Comparison of ENCODE assay signal across 34 cellular contexts in the genomic region with DNA sequence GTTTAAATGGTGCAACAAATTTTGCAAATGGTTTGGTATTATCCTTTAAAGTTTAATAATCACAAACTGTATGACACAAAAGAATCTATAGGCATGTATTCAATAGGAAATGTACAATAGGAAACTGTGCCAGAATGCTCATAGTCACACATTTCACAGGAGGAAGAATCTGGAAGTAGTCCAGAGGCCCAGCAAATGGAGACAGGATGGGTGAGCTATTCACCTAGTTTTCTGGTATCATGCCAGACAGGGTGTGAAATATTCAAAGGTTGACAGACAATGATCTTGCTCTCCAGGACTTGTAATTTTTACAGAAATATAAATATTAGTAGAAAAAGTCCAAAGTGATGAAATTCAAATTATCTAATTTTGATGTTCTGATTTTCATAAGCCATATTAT.
"Had no signal": no experiment of that assay in that cellular context is flagged by ENCODE, and none has a peak within 500 bp of the region (broad histone marks: within the 10 kb centered on the region; RNA-seq: fewer than 3 reads in every experiment).

No MANE protein-coding gene starts in this region.

- H3K27me3 Mint-ChIP-seq: activated B cell treated with CpG ODN at 0.5 μM for 24 hours; activated CD4-positive, alpha-beta memory T cell treated with anti-CD3 and anti-CD28 coated beads for 36 hours; activated CD8-positive, alpha-beta memory T cell treated with anti-CD3 and anti-CD28 coated beads, Interleukin-2, amount 10 ng/mL, durations not matched to agents 7 days and 5 days; activated naive CD4-positive, alpha-beta T cell treated with anti-CD3 and anti-CD28 coated beads, Interleukin-2, amount 50 U/mL, for 24 hours; activated naive CD8-positive, alpha-beta T cell treated with anti-CD3 and anti-CD28 coated beads for 36 hours; activated naive CD8-positive, alpha-beta T cell treated with anti-CD3 and anti-CD28 coated beads, Interleukin-2, amount 50 U/mL, for 24 hours; central memory CD8-positive, alpha-beta T cell; T-helper 17 cell had no signal

- DNase-seq: activated B cell treated with CpG ODN at 0.5 μM for 24 hours; activated CD4-positive, alpha-beta memory T cell treated with anti-CD3 and anti-CD28 coated beads for 36 hours; activated CD4-positive, alpha-beta T cell treated with anti-CD3 and anti-CD28 coated beads for 48 hours; activated CD8-positive, alpha-beta memory T cell treated with anti-CD3 and anti-CD28 coated beads, Interleukin-2, amount 10 ng/mL, durations not matched to agents 7 days and 5 days; activated CD8-positive, alpha-beta memory T cell treated with anti-CD3 and anti-CD28 coated beads, Interleukin-2, amount 50 U/mL, for 4 hours; activated CD8-positive, alpha-beta T cell treated with anti-CD3 and anti-CD28 coated beads, Interleukin-2, amount 10 ng/mL, durations not matched to agents 7 days and 5 days; activated effector memory CD4-positive, alpha-beta T cell treated with anti-CD3 and anti-CD28 coated beads, Interleukin-2, amount 50 U/mL, for 16 hours; activated naive CD4-positive, alpha-beta T cell treated with anti-CD3 and anti-CD28 coated beads for 36 hours; activated naive CD8-positive, alpha-beta T cell treated with anti-CD3 and anti-CD28 coated beads for 36 hours; activated naive CD8-positive, alpha-beta T cell treated with anti-CD3 and anti-CD28 coated beads, Interleukin-2, amount 50 U/mL, for 24 hours; activated T-cell treated with anti-CD3 and anti-CD28 coated beads, Interleukin-2, amount 50 U/mL, for 1 hour; activated T-cell treated with anti-CD3 and anti-CD28 coated beads, Interleukin-2, amount 50 U/mL, for 48 hours; adrenal gland; amygdala; aorta; body of pancreas; cortex of kidney; dermis blood vessel endothelial cell; effector CD8-positive, alpha-beta T cell; erythroblast; gastrocnemius medialis; head of caudate nucleus; T-helper 1 cell; T-helper 17 cell; T1000; WERI-Rb-1 had no signal

- H3K27ac Mint-ChIP-seq: activated B cell treated with CpG ODN at 0.5 μM for 24 hours; activated CD4-positive, alpha-beta memory T cell treated with anti-CD3 and anti-CD28 coated beads for 36 hours; activated CD8-positive, alpha-beta memory T cell treated with anti-CD3 and anti-CD28 coated beads, Interleukin-2, amount 10 ng/mL, durations not matched to agents 7 days and 5 days; activated CD8-positive, alpha-beta T cell treated with anti-CD3 and anti-CD28 coated beads, Interleukin-2, amount 10 ng/mL, durations not matched to agents 7 days and 5 days; activated naive CD4-positive, alpha-beta T cell treated with anti-CD3 and anti-CD28 coated beads for 36 hours; activated naive CD4-positive, alpha-beta T cell treated with anti-CD3 and anti-CD28 coated beads, Interleukin-2, amount 50 U/mL, for 24 hours; activated naive CD8-positive, alpha-beta T cell treated with anti-CD3 and anti-CD28 coated beads for 36 hours; activated naive CD8-positive, alpha-beta T cell treated with anti-CD3 and anti-CD28 coated beads, Interleukin-2, amount 50 U/mL, for 24 hours; activated T-helper 1 cell treated with anti-CD3 and anti-CD28 coated beads, Interleukin-12 subunit alpha, Interleukin-12 subunit beta, Interleukin-2, Interleukin-4 antibody, amounts not matched to agents 30 ng/mL and 10 ng/mL and 1 ng/mL, durations not matched to agents 14 hours and 24 hours and 36 hours; activated T-helper 2 cell treated with anti-CD3 and anti-CD28 coated beads, Interferon-gamma antibody, Interleukin-2, Interleukin-4, amounts not matched to agents 10 μg/mL and 5 μg/mL and 100 μg/mL, durations not matched to agents 14 hours and 24 hours and 36 hours; T-helper 17 cell; T-helper 2 cell treated with Interferon-gamma antibody and Interleukin-4, amounts not matched to agents 5 μg/mL and 100 μg/mL, for 36 hours had no signal

- H3K9me3 Mint-ChIP-seq: activated naive CD4-positive, alpha-beta T cell treated with anti-CD3 and anti-CD28 coated beads for 36 hours; activated naive CD4-positive, alpha-beta T cell treated with anti-CD3 and anti-CD28 coated beads, Interleukin-2, amount 50 U/mL, for 24 hours; activated naive CD8-positive, alpha-beta T cell treated with anti-CD3 and anti-CD28 coated beads, Interleukin-2, amount 50 U/mL, for 24 hours; activated T-helper 2 cell treated with anti-CD3 and anti-CD28 coated beads, Interferon-gamma antibody, Interleukin-2, Interleukin-4, amounts not matched to agents 10 μg/mL and 5 μg/mL and 100 μg/mL, durations not matched to agents 14 hours and 24 hours and 36 hours had no signal

- ATAC-seq: activated CD4-positive, CD25-positive, alpha-beta regulatory T cell treated with anti-CD3 and anti-CD28 coated beads, Interleukin-2, amount 50 U/mL, for 24 hours; activated CD8-positive, alpha-beta memory T cell treated with anti-CD3 and anti-CD28 coated beads, Interleukin-2, amount 10 ng/mL, durations not matched to agents 7 days and 5 days; activated CD8-positive, alpha-beta T cell treated with anti-CD3 and anti-CD28 coated beads, Interleukin-2, amount 10 ng/mL, durations not matched to agents 7 days and 5 days; activated naive CD8-positive, alpha-beta T cell treated with anti-CD3 and anti-CD28 coated beads, Interleukin-2, amount 50 U/mL, for 24 hours; body of pancreas; foreskin keratinocyte; gastrocnemius medialis; T-helper 17 cell had no signal

- H3K4me1 Mint-ChIP-seq: activated B cell treated with CpG ODN at 0.5 μM for 24 hours; activated CD8-positive, alpha-beta memory T cell treated with anti-CD3 and anti-CD28 coated beads, Interleukin-2, amount 10 ng/mL, durations not matched to agents 7 days and 5 days; activated naive CD4-positive, alpha-beta T cell treated with anti-CD3 and anti-CD28 coated beads, Interleukin-2, amount 50 U/mL, for 24 hours; activated naive CD8-positive, alpha-beta T cell treated with anti-CD3 and anti-CD28 coated beads for 36 hours; activated naive CD8-positive, alpha-beta T cell treated with anti-CD3 and anti-CD28 coated beads, Interleukin-2, amount 50 U/mL, for 24 hours; central memory CD8-positive, alpha-beta T cell; T-helper 17 cell had no signal

- H3K9me3 ChIP-seq: body of pancreas, esophagus muscularis mucosa, gastrocnemius medialis had no signal

- H3K4me3 ChIP-seq: adrenal gland, body of pancreas, esophagus muscularis mucosa, gastrocnemius medialis had no signal

- H3K27me3 ChIP-seq: adrenal gland, body of pancreas, esophagus muscularis mucosa, foreskin keratinocyte, gastrocnemius medialis had no signal

- H3K36me3 ChIP-seq: adrenal gland, esophagus muscularis mucosa, gastrocnemius medialis, WERI-Rb-1 had no signal

- H3K4me3 Mint-ChIP-seq: activated B cell treated with CpG ODN at 0.5 μM for 24 hours; activated CD4-positive, alpha-beta memory T cell treated with anti-CD3 and anti-CD28 coated beads for 36 hours; activated CD8-positive, alpha-beta memory T cell treated with anti-CD3 and anti-CD28 coated beads, Interleukin-2, amount 10 ng/mL, durations not matched to agents 7 days and 5 days; activated CD8-positive, alpha-beta T cell treated with anti-CD3 and anti-CD28 coated beads, Interleukin-2, amount 10 ng/mL, durations not matched to agents 7 days and 5 days; activated naive CD4-positive, alpha-beta T cell treated with anti-CD3 and anti-CD28 coated beads for 36 hours; activated naive CD4-positive, alpha-beta T cell treated with anti-CD3 and anti-CD28 coated beads, Interleukin-2, amount 50 U/mL, for 24 hours; activated naive CD8-positive, alpha-beta T cell treated with anti-CD3 and anti-CD28 coated beads for 36 hours; activated naive CD8-positive, alpha-beta T cell treated with anti-CD3 and anti-CD28 coated beads, Interleukin-2, amount 50 U/mL, for 24 hours; activated T-helper 1 cell treated with anti-CD3 and anti-CD28 coated beads, Interleukin-12 subunit alpha, Interleukin-12 subunit beta, Interleukin-2, Interleukin-4 antibody, amounts not matched to agents 30 ng/mL and 10 ng/mL and 1 ng/mL, durations not matched to agents 14 hours and 24 hours and 36 hours; central memory CD8-positive, alpha-beta T cell; T-helper 17 cell; T-helper 2 cell treated with Interferon-gamma antibody and Interleukin-4, amounts not matched to agents 5 μg/mL and 100 μg/mL, for 36 hours had no signal

- H3K4me1 ChIP-seq: adrenal gland, body of pancreas, esophagus muscularis mucosa, foreskin keratinocyte, gastrocnemius medialis had no signal

- H3K27ac ChIP-seq: adrenal gland, body of pancreas, esophagus muscularis mucosa, foreskin keratinocyte, gastrocnemius medialis, WERI-Rb-1 had no signal

- H3K36me3 Mint-ChIP-seq: activated CD4-positive, alpha-beta memory T cell treated with anti-CD3 and anti-CD28 coated beads for 36 hours; activated CD8-positive, alpha-beta memory T cell treated with anti-CD3 and anti-CD28 coated beads, Interleukin-2, amount 10 ng/mL, durations not matched to agents 7 days and 5 days; activated naive CD4-positive, alpha-beta T cell treated with anti-CD3 and anti-CD28 coated beads, Interleukin-2, amount 50 U/mL, for 24 hours; activated naive CD8-positive, alpha-beta T cell treated with anti-CD3 and anti-CD28 coated beads for 36 hours had no signal
